ENCODE assay signal across 8 cellular contexts in the genomic region with DNA sequence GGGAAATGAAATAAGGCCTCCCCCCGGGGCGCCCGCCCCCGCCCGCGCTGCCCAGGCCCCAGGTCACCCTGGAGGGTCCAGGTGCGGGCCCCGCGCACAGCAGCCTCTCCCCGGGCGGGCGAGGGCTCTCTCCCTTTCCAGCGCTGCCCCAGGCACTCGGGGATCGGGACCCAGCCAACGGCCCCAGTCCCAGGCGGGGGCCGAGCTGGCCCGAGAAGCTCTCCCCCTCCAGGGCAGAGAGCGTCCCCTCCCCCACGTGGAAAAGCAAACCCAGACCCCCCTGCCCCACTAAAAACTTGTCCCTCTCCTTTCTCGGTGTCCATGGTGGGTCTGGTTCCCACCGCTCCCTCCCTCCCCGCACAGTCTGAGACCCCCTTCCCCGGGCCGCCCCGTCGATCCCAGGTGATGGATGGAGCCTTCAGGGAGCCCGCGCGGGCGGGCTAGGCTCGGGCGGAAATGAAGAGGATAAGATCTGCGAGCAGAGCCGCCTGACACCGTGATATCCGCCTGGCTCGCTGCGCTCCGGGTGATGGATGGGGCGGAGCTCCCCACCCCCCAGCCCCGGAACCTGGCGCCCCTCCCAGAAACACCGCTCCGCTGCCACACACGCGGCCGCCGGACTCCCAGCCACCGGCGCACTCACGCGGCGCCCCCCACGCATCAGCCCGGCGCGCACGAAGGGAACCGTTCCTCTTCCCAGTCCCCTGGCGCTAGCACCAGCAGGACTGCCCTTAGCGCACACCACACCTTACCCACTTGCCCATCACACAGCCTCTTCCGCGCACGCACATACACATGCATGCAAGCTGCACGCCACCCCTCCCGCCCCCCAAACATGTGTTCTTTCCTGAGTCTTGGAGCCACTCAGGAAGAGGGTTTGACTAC.
DNase-seq lines count a peak whose midpoint lies in the region; ATAC-seq, FAIRE-seq and TF ChIP-seq lines count a peak whose summit lies in the region.

No MANE protein-coding gene starts in this region.

- peak overlapping the region; percentile 74 for H2AFZ ChIP-seq in KMS-11 (ENCODE audit: low read depth)

- intact Hi-C loops in dorsolateral prefrontal cortex (cut with DNase I) = no loop called here

- H3K27ac Mint-ChIP-seq in stimulated activated naive B cell treated with anti-CD40 and anti-IgM and Interleukin-4, amounts not matched to agents 10 μg/mL and 1 μg/mL and 100 μg/mL, for 72 hours = peak overlapping the region; percentile 93

- peaks cover 34 to 45% of the 10 kb centered on the region in 2 donors for H3K4me1 Mint-ChIP-seq in stimulated activated naive B cell treated with anti-CD40 and anti-IgM and Interleukin-4, amounts not matched to agents 10 μg/mL and 1 μg/mL and 100 μg/mL, for 72 hours

- H3K9ac ChIP-seq in KMS-11 (peak overlapping the region; percentile 86), muscle layer of colon (ENCODE audit: low read length) (no peak overlapping the region)

- peak overlapping the region; percentile 75 for H3K27ac ChIP-seq in KMS-11
- peak overlapping the region in 53 of 59 donors; percentile 1 to 90 (median 70) for H3K27ac ChIP-seq in dorsolateral prefrontal cortex
- peak overlapping the region; percentile 78 for H3K27ac ChIP-seq in muscle layer of colon (ENCODE audit: low read depth, low read length)

- H3K79me2 ChIP-seq in KMS-11 (ENCODE audit: insufficient read depth, low read depth) = no peaks in the 10 kb centered on the region

- H3K36me3 ChIP-seq in KMS-11 (ENCODE audit: insufficient read depth) = no peaks in the 10 kb centered on the region
- H3K36me3 ChIP-seq in muscle layer of colon (ENCODE audit: insufficient read depth, low read length) = no peaks in the 10 kb centered on the region

- FAIRE-seq in GM19239 (lab: Jason Lieb, UNC) = peak; percentile 84

- H3K36me3 Mint-ChIP-seq in stimulated activated naive B cell treated with anti-CD40 and anti-IgM and Interleukin-4, amounts not matched to agents 10 μg/mL and 1 μg/mL and 100 μg/mL, for 72 hours = no peaks in the 10 kb centered on the region

- peak; percentile 61 to 67 for ATAC-seq in stimulated activated naive B cell treated with anti-CD40 and anti-IgM and Interleukin-4, amounts not matched to agents 10 μg/mL and 1 μg/mL and 100 μg/mL, for 72 hours (replicated peaks)

- no peaks in the 10 kb centered on the region for H3K27me3 Mint-ChIP-seq in stimulated activated naive B cell treated with anti-CD40 and anti-IgM and Interleukin-4, amounts not matched to agents 10 μg/mL and 1 μg/mL and 100 μg/mL, for 72 hours

- H3K4me1 ChIP-seq in KMS-11 (ENCODE audit: low read depth, poor library complexity, severe bottlenecking) (peaks cover 31% of the 10 kb centered on the region), muscle layer of colon (ENCODE audit: insufficient read depth, low read length) (peaks cover 4% of the 10 kb centered on the region)

- peak overlapping the region; percentile 76 for H3K4me2 ChIP-seq in KMS-11

- peak overlapping the region; percentile 29 for H3K4me3 ChIP-seq in AG10803 (ENCODE audit: low read length)
- no peak overlapping the region for H3K4me3 ChIP-seq in KMS-11 (IDR thresholded peaks at IDR 0.05; ENCODE audit: insufficient read depth, low read depth, low read length)
- H3K4me3 ChIP-seq in dorsolateral prefrontal cortex = peak overlapping the region; percentile 30 to 72 (median 60)
- peak overlapping the region; percentile 38 to 47 for H3K4me3 ChIP-seq in muscle layer of colon (ENCODE audit: low read depth in 1 of 2, low read length in 2 of 2)

- no peaks in the 10 kb centered on the region for H3K9me3 ChIP-seq in muscle layer of colon (ENCODE audit: low read length)

- no peaks in the 10 kb centered on the region for H3K9me3 Mint-ChIP-seq in stimulated activated naive B cell treated with anti-CD40 and anti-IgM and Interleukin-4, amounts not matched to agents 10 μg/mL and 1 μg/mL and 100 μg/mL, for 72 hours

- H4K20me1 ChIP-seq in KMS-11 (ENCODE audit: insufficient read depth) = no peaks in the 10 kb centered on the region

- H3K27me3 ChIP-seq in KMS-11 (ENCODE audit: insufficient read depth, low read depth) = no peaks in the 10 kb centered on the region
- H3K27me3 ChIP-seq in dorsolateral prefrontal cortex = peaks cover 0 to 53% (median 6%) of the 10 kb centered on the region in 45 donors
- H3K27me3 ChIP-seq in muscle layer of colon (ENCODE audit: control insufficient read depth in 1 of 2, insufficient read depth in 2 of 2, low read length in 2 of 2) = peaks cover 0 to 18% of the 10 kb centered on the region in 2 donors

- no peak for DNase-seq in AG10803 (ENCODE audit: low read depth)
- DNase-seq in GM19239 (ENCODE audit: insufficient read length, low spot score) = no peak
- DNase-seq in activated CD4-positive, alpha-beta T cell treated with anti-CD3 and anti-CD28 coated beads for 48 hours = peak; percentile 83
- peak in 5 of 10 donors; percentile 37 to 78 (median 47) for DNase-seq in dorsolateral prefrontal cortex
- peak; percentile 58 for DNase-seq in stimulated activated naive B cell treated with anti-CD40 and anti-IgM and Interleukin-4, amounts not matched to agents 10 μg/mL and 1 μg/mL and 100 μg/mL, for 72 hours
- no peak for DNase-seq in NCI-H1694 (lab: John Stamatoyannopoulos, UW)

- peak overlapping the region; percentile 92 to 96 for H3K4me3 Mint-ChIP-seq in stimulated activated naive B cell treated with anti-CD40 and anti-IgM and Interleukin-4, amounts not matched to agents 10 μg/mL and 1 μg/mL and 100 μg/mL, for 72 hours

- TF ChIP-seq CTCF in AG10803 (conservative IDR thresholded peaks at IDR 0.05; ENCODE audit: low read length) (no peak), KMS-11 (conservative IDR thresholded peaks at IDR 0.05; ENCODE audit: low read depth, low read length) (no peak), dorsolateral prefrontal cortex (IDR thresholded peaks at IDR 0.05 in 54 of 56, conservative IDR thresholded peaks at IDR 0.05 in 2 of 56; ENCODE audit: low read depth in 1 of 56, partially characterized antibody in 56 of 56) (no peak)

Comparison
In these comparisons a context has a peak if more than half of its experiments do, and no peak if none do; other contexts are left out.
1. DNase-seq: peak in activated CD4-positive, alpha-beta T cell treated with anti-CD3 and anti-CD28 coated beads for 48 hours (single experiment) and stimulated activated naive B cell treated with anti-CD40 and anti-IgM and Interleukin-4, amounts not matched to agents 10 μg/mL and 1 μg/mL and 100 μg/mL, for 72 hours (single experiment); none in AG10803 (single experiment), GM19239 (single experiment) and NCI-H1694 (single experiment).
2. Peak in every context shown above with its lines, with median percentiles within 50 percentile points of each other: H3K27ac ChIP-seq.